1 cellular context compared by ENCODE assay signal in genomic region chr2:241508510-241509407, GRCh38.
TF ChIP-seq lines count a peak whose summit lies in the region.

Gene STK25, minus strand, starts transcription at chr2:241508584. Its CDS starts 549 bp downstream, at chr2:241508035.

TF ChIP-seq in K562, 482 proteins besides CTCF, POLR2A, EP300 and RAD21 (continued from another document and continues in another):
- TF ChIP-seq ZHX1 (conservative IDR thresholded peaks at IDR 0.05; ENCODE audit: low read length), result no peak
- TF ChIP-seq ATF6 (CRISPR knock-in tag; IDR thresholded peaks at IDR 0.05), result peak; percentile 86
- no peak for TF ChIP-seq ZNF449 (CRISPR knock-in tag; IDR thresholded peaks at IDR 0.05)
- TF ChIP-seq HEY1 (CRISPR knock-in tag; IDR thresholded peaks at IDR 0.05; ENCODE audit: borderline replicate concordance), result no peak
- TF ChIP-seq ARID1B (IDR thresholded peaks at IDR 0.05), result no peak
- peak; percentile 57 for TF ChIP-seq SUPT5H (IDR thresholded peaks at IDR 0.05)
- TF ChIP-seq GATAD2B (IDR thresholded peaks at IDR 0.05; ENCODE audit: borderline replicate concordance), result no peak
- TF ChIP-seq SMARCA5 (IDR thresholded peaks at IDR 0.05), result no peak
- no peak for TF ChIP-seq MTF1 (CRISPR knock-in tag; IDR thresholded peaks at IDR 0.05; ENCODE audit: borderline replicate concordance)
- TF ChIP-seq CXXC5 (CRISPR knock-in tag; IDR thresholded peaks at IDR 0.05), result peak; percentile 96
- 0 out of 2 replicates have a peak, but pooled peaks have one; percentile 15 for TF ChIP-seq ZBTB2 (IDR thresholded peaks at IDR 0.05)
- TF ChIP-seq PHB (CRISPR knock-in tag; IDR thresholded peaks at IDR 0.05), result no peak
- TF ChIP-seq MCM7 (IDR thresholded peaks at IDR 0.05), result no peak
- no peak; the same call in 1 of the 2 replicates for TF ChIP-seq SIN3B (IDR thresholded peaks at IDR 0.05; ENCODE audit: low read depth)
- peak; percentile 67 for TF ChIP-seq BHLHE40 (IDR thresholded peaks at IDR 0.05; ENCODE audit: low read length)
- no peak; the same call in 1 of the 2 replicates for TF ChIP-seq NFRKB (IDR thresholded peaks at IDR 0.05; ENCODE audit: low read depth)
- peak in 1 of 2 experiments; percentile 72; a peak in 1 of 3 replicates for TF ChIP-seq CBX3 (IDR thresholded peaks at IDR 0.05; ENCODE audit: borderline replicate concordance in 1 of 2, low read length in 2 of 2)
- no peak for TF ChIP-seq ID3 (CRISPR knock-in tag; IDR thresholded peaks at IDR 0.05)
- peak; percentile 93 for TF ChIP-seq ID3 (tag; IDR thresholded peaks at IDR 0.05)
- no peak for TF ChIP-seq CSDE1 (IDR thresholded peaks at IDR 0.05)
- no peak for TF ChIP-seq BMI1 (IDR thresholded peaks at IDR 0.05; ENCODE audit: low read length)
- no peak for TF ChIP-seq ADNP (tag; IDR thresholded peaks at IDR 0.05)
- TF ChIP-seq PCBP2 (IDR thresholded peaks at IDR 0.05; ENCODE audit: low read depth, low read length, poor library complexity, severe bottlenecking), result no peak
- peak; percentile 87 for TF ChIP-seq ZBTB33 (CRISPR knock-in tag; IDR thresholded peaks at IDR 0.05)
- no peak for TF ChIP-seq HNRNPLL (IDR thresholded peaks at IDR 0.05; ENCODE audit: low read depth, low read length, poor library complexity, severe bottlenecking)
- TF ChIP-seq ETS2 (tag; IDR thresholded peaks at IDR 0.05; ENCODE audit: borderline replicate concordance, poor library complexity, severe bottlenecking), result no peak
- peak; percentile 95 to 97 for TF ChIP-seq MAZ (CRISPR knock-in tag; conservative IDR thresholded peaks at IDR 0.05 in 1 of 2, IDR thresholded peaks at IDR 0.05 in 1 of 2)
- no peak for TF ChIP-seq ZNF436 (CRISPR knock-in tag; IDR thresholded peaks at IDR 0.05)
- TF ChIP-seq EHMT2 (IDR thresholded peaks at IDR 0.05), result no peak
- peak; percentile 78 for TF ChIP-seq FIP1L1 (IDR thresholded peaks at IDR 0.05; ENCODE audit: low read depth, low read length, poor library complexity, severe bottlenecking)
- peak; percentile 78 for TF ChIP-seq EGR1 (conservative IDR thresholded peaks at IDR 0.05)
- no peak for TF ChIP-seq ZNF518B (CRISPR knock-in tag; IDR thresholded peaks at IDR 0.05)
- no peak for TF ChIP-seq XRCC3 (IDR thresholded peaks at IDR 0.05)
- peak; percentile 61 for TF ChIP-seq KDM5B (IDR thresholded peaks at IDR 0.05; ENCODE audit: insufficient replicate concordance, low read depth, low read length)
- TF ChIP-seq TAF1 (IDR thresholded peaks at IDR 0.05; ENCODE audit: control insufficient read depth, extremely low read depth, insufficient read depth, low read length, severe bottlenecking), result peak; percentile 0
- no peak for TF ChIP-seq KAT2B (IDR thresholded peaks at IDR 0.05; ENCODE audit: low read depth, low read length)
- TF ChIP-seq HOXB6 (CRISPR knock-in tag; IDR thresholded peaks at IDR 0.05; ENCODE audit: borderline replicate concordance), result no peak
- TF ChIP-seq ARID2 (IDR thresholded peaks at IDR 0.05), result no peak
- no peak for TF ChIP-seq REST (CRISPR knock-in tag; IDR thresholded peaks at IDR 0.05; ENCODE audit: low read depth)
- no peak for TF ChIP-seq GTF3C2 (IDR thresholded peaks at IDR 0.05; ENCODE audit: borderline replicate concordance, extremely low read depth, insufficient read length)
- no peak for TF ChIP-seq ZNF780A (CRISPR knock-in tag; IDR thresholded peaks at IDR 0.05)
- TF ChIP-seq FOSL1 (tag; conservative IDR thresholded peaks at IDR 0.05), result no peak
- peak; percentile 91 for TF ChIP-seq ELF1 (tag; IDR thresholded peaks at IDR 0.05)
- no peak for TF ChIP-seq TAL1 (IDR thresholded peaks at IDR 0.05)
- no peak for TF ChIP-seq ZNF764 (CRISPR knock-in tag; IDR thresholded peaks at IDR 0.05; ENCODE audit: low read depth)
